ENCODE assay signal across 10 cellular contexts in the genomic region with DNA sequence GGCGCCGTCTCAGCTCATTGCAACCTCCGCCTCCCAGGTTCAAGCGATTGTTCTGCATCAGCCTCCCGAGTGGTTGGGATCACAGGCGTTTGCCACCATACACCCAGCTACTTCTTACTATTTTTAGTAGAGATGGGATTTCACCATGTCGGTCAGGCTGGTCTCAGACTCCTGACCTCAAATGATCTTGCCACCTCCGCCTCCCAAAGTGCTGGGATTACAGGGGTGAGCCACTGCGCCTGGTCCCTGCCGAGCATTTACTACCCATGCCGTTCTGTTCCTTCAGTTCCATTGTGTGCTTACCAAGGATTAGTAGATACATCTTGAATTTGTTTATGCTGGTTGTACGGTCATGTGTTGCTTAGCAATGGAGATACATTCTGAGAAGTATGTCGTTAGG. TPM values are rescaled to one million over a fixed set of nuclear protein-coding genes. Genes with fewer than 3 reads are reported as not detected.
DNase-seq lines count a peak whose midpoint lies in the region; ATAC-seq lines count a peak whose summit lies in the region.
"Had no signal": no experiment of that assay in that cellular context is flagged by ENCODE, and none has a peak within 500 bp of the region (broad histone marks: within the 10 kb centered on the region; RNA-seq: fewer than 3 reads in every experiment).

No MANE protein-coding gene starts in this region.

- no peak overlapping the region for H3K4ac ChIP-seq in mesenchymal stem cell (ENCODE audit: low read depth in 1 of 2, low read length in 2 of 2)

- H3K27ac ChIP-seq in mesenchymal stem cell (ENCODE audit: low read length, poor library complexity, severe bottlenecking) = peak overlapping the region; percentile 98
- H3K27ac ChIP-seq in thymus (ENCODE audit: low read depth) = peak overlapping the region; percentile 15

- no peak overlapping the region for H3K18ac ChIP-seq in mesenchymal stem cell (ENCODE audit: low read depth in 1 of 2, low read length in 2 of 2)

- no peak overlapping the region for H2BK12ac ChIP-seq in mesenchymal stem cell (ENCODE audit: low read length in 2 of 2)

- peak overlapping the region; percentile 7 for H3K4me3 Mint-ChIP-seq in activated CD4-positive, alpha-beta T cell treated with anti-CD3 and anti-CD28 coated beads, Interleukin-2, amount 10 ng/mL, durations not matched to agents 7 days and 5 days
- H3K4me3 Mint-ChIP-seq in activated naive CD8-positive, alpha-beta T cell treated with anti-CD3 and anti-CD28 coated beads for 36 hours = peak overlapping the region; percentile 59

- H3K23ac ChIP-seq in mesenchymal stem cell (ENCODE audit: low read length in 2 of 2) = no peak overlapping the region

- peaks cover 94% of the 10 kb centered on the region for H3K4me1 Mint-ChIP-seq in activated CD4-positive, alpha-beta T cell treated with anti-CD3 and anti-CD28 coated beads, Interleukin-2, amount 10 ng/mL, durations not matched to agents 7 days and 5 days
- peaks cover 88% of the 10 kb centered on the region for H3K4me1 Mint-ChIP-seq in activated naive CD8-positive, alpha-beta T cell treated with anti-CD3 and anti-CD28 coated beads for 36 hours

- no peaks in the 10 kb centered on the region for H3K27me3 Mint-ChIP-seq in activated CD4-positive, alpha-beta T cell treated with anti-CD3 and anti-CD28 coated beads, Interleukin-2, amount 10 ng/mL, durations not matched to agents 7 days and 5 days
- H3K27me3 Mint-ChIP-seq in activated naive CD8-positive, alpha-beta T cell treated with anti-CD3 and anti-CD28 coated beads for 36 hours = no peaks in the 10 kb centered on the region

- H3K27me3 ChIP-seq in mesenchymal stem cell (ENCODE audit: control insufficient read depth in 1 of 2, insufficient read depth in 1 of 2, low read length in 2 of 2) (no peaks in the 10 kb centered on the region), thymus (ENCODE audit: control insufficient read depth, insufficient read depth) (no peaks in the 10 kb centered on the region)

- no peak overlapping the region for H4K91ac ChIP-seq in mesenchymal stem cell (ENCODE audit: low read length)

- POLR2A ChIA-PET in activated CD4-positive, alpha-beta T cell treated with anti-CD3 and anti-CD28 coated beads, Interleukin-2, amount 10 ng/mL, durations not matched to agents 7 days and 5 days (lab: Charles Lee) = interaction anchor here (0.6 kb wide), 1 partner anchor 24 kb away, joined by 4 read pairs; no protein-coding TSS in a partner anchor

- H3K36me3 Mint-ChIP-seq in activated CD4-positive, alpha-beta T cell treated with anti-CD3 and anti-CD28 coated beads, Interleukin-2, amount 10 ng/mL, durations not matched to agents 7 days and 5 days (ENCODE audit: low read depth) = peaks cover 69% of the 10 kb centered on the region
- H3K36me3 Mint-ChIP-seq in activated naive CD8-positive, alpha-beta T cell treated with anti-CD3 and anti-CD28 coated beads for 36 hours = peaks cover 65% of the 10 kb centered on the region

- no peak overlapping the region for H2BK120ac ChIP-seq in mesenchymal stem cell (ENCODE audit: low read depth, low read length)

- H3K14ac ChIP-seq in mesenchymal stem cell (ENCODE audit: low read length in 2 of 2) = no peak overlapping the region

- over 99% methylated on average over 12 of the region's 13 CpGs for WGBS in mesenchymal stem cell
- 90% methylated on average over 13 of the region's 13 CpGs for WGBS in thymus

- H3K9me3 ChIP-seq in mesenchymal stem cell (ENCODE audit: control insufficient read depth, low read length) = no peaks in the 10 kb centered on the region
- H3K9me3 ChIP-seq in thymus (ENCODE audit: control insufficient read depth) = no peaks in the 10 kb centered on the region

- no peak overlapping the region for H2BK15ac ChIP-seq in mesenchymal stem cell (ENCODE audit: low read depth, poor library complexity, severe bottlenecking)

- no peaks in the 10 kb centered on the region for H3K9me3 Mint-ChIP-seq in activated CD4-positive, alpha-beta T cell treated with anti-CD3 and anti-CD28 coated beads, Interleukin-2, amount 10 ng/mL, durations not matched to agents 7 days and 5 days
- H3K9me3 Mint-ChIP-seq in activated naive CD8-positive, alpha-beta T cell treated with anti-CD3 and anti-CD28 coated beads for 36 hours = no peaks in the 10 kb centered on the region

- ATAC-seq in HG02840 (IDR thresholded peaks at IDR 0.05; ENCODE audit: low FRiP score, unreplicated experiment) = no peak
- no peak for ATAC-seq in HG03457 (IDR thresholded peaks at IDR 0.05; ENCODE audit: unreplicated experiment)

- no peak overlapping the region for H2AFZ ChIP-seq in mesenchymal stem cell (ENCODE audit: low read depth, low read length)

- H3K4me3 ChIP-seq in mesenchymal stem cell (ENCODE audit: insufficient read depth in 1 of 2, low read depth in 1 of 2, low read length in 2 of 2) = no peak overlapping the region
- H3K4me3 ChIP-seq in thymus (ENCODE audit: low read length) = no peak overlapping the region

- CTCF ChIA-PET in activated CD4-positive, alpha-beta T cell treated with anti-CD3 and anti-CD28 coated beads, Interleukin-2, amount 10 ng/mL, durations not matched to agents 7 days and 5 days (lab: Charles Lee) = interaction anchor here (0.6 to 5.8 kb wide), 3 partner anchors 10 to 101 kb away, joined by 3 to 53 read pairs (median 3); partner anchors contain the start of gene CHD2

- H3K4me2 ChIP-seq in mesenchymal stem cell (ENCODE audit: low read length, poor library complexity, severe bottlenecking) = no peak overlapping the region

- DNase-seq in activated CD4-positive, alpha-beta T cell treated with anti-CD3 and anti-CD28 coated beads, Interleukin-2, amount 10 ng/mL, durations not matched to agents 7 days and 5 days = no peak
- no peak for DNase-seq in activated CD4-positive, alpha-beta T cell treated with anti-CD3 and anti-CD28 coated beads for 4 hours
- DNase-seq in activated naive CD8-positive, alpha-beta T cell treated with anti-CD3 and anti-CD28 coated beads for 36 hours = no peak
- DNase-seq in mesenchymal stem cell (no peak), NCI-H2081 treated with DMSO at 0.1 percent for 48 hours (lab: John Stamatoyannopoulos, UW) (no peak)
- DNase-seq: NCI-H1092, RPMI8226 had no signal

- peak overlapping the region; percentile 58 for H3K27ac Mint-ChIP-seq in activated CD4-positive, alpha-beta T cell treated with anti-CD3 and anti-CD28 coated beads, Interleukin-2, amount 10 ng/mL, durations not matched to agents 7 days and 5 days
- peak overlapping the region; percentile 97 for H3K27ac Mint-ChIP-seq in activated naive CD8-positive, alpha-beta T cell treated with anti-CD3 and anti-CD28 coated beads for 36 hours

- H3K4me1 ChIP-seq in mesenchymal stem cell (ENCODE audit: control insufficient read depth, insufficient read depth, low read depth, low read length) (peaks cover 16% of the 10 kb centered on the region), thymus (ENCODE audit: control insufficient read depth, insufficient read depth, low read length) (peaks cover 58% of the 10 kb centered on the region)

- H4K8ac ChIP-seq in mesenchymal stem cell (ENCODE audit: low read length) = no peak overlapping the region

- no peak overlapping the region for H2AK5ac ChIP-seq in mesenchymal stem cell (ENCODE audit: low read length, severe bottlenecking)

- H3K36me3 ChIP-seq in mesenchymal stem cell (ENCODE audit: control insufficient read depth in 1 of 2, insufficient read depth in 2 of 2, low read depth in 1 of 2, low read length in 2 of 2) = peaks cover 5 to 41% of the 10 kb centered on the region in 2 experiments
- H3K36me3 ChIP-seq in thymus (ENCODE audit: control insufficient read depth, insufficient read depth) = peaks cover 11% of the 10 kb centered on the region

- H3K79me1 ChIP-seq in mesenchymal stem cell (replicated peaks; ENCODE audit: low read length, poor library complexity, severe bottlenecking) = no peaks in the 10 kb centered on the region

- H3K9ac ChIP-seq in mesenchymal stem cell (ENCODE audit: low read length) = peak overlapping the region; percentile 21

- H2BK5ac ChIP-seq in mesenchymal stem cell (ENCODE audit: low read depth, low read length, poor library complexity, severe bottlenecking) = no peak overlapping the region

RNA-seq across cellular contexts. Expression of gene CHD2, which starts 10.3 kb away (rescaled TPM):
- 100 to 1,000 TPM; 129 to 148 TPM for total RNA-seq in activated CD4-positive, alpha-beta T cell treated with anti-CD3 and anti-CD28 coated beads, Interleukin-2, amount 10 ng/mL, durations not matched to agents 7 days and 5 days
- total RNA-seq in activated naive CD8-positive, alpha-beta T cell treated with anti-CD3 and anti-CD28 coated beads for 36 hours = 10 to 100 TPM; 92.8 to 95.7 TPM
- polyA plus RNA-seq in mesenchymal stem cell (2013, experiment 1 of 2) = 52.6 TPM
- polyA plus RNA-seq in mesenchymal stem cell (2013, experiment 2 of 2) = 52.4 TPM
- 62.0 TPM for polyA plus RNA-seq in thymus
